8 cellular contexts compared by ENCODE assay signal in genomic region chr20:43942661-43943285, GRCh38. TPM values are rescaled to one million over a fixed set of nuclear protein-coding genes. Genes with fewer than 3 reads are reported as not detected.
A peak's percentile ranks its signal among the peaks of the same experiment; 100 is the strongest.
DNase-seq lines count a peak whose midpoint lies in the region; ATAC-seq and TF ChIP-seq lines count a peak whose summit lies in the region.

No MANE protein-coding gene starts in this region.

- H3K4me1 Mint-ChIP-seq in endothelial cell (ENCODE audit: unreplicated experiment): peaks cover 15% of the 10 kb centered on the region

- H3K9me3 Mint-ChIP-seq in endothelial cell (ENCODE audit: unreplicated experiment): no peaks in the 10 kb centered on the region

- no peak overlapping the region for H3K4me3 Mint-ChIP-seq in endothelial cell (ENCODE audit: unreplicated experiment)

- TF ChIP-seq CTCF in AG10803 (conservative IDR thresholded peaks at IDR 0.05; ENCODE audit: low read length) (no peak), fibroblast of mammary gland (conservative IDR thresholded peaks at IDR 0.05; ENCODE audit: control insufficient read depth, insufficient read depth, low read depth, low read length) (no peak), lower leg skin (IDR thresholded peaks at IDR 0.05) (no peak), endothelial cell (IDR thresholded peaks at IDR 0.05; ENCODE audit: unreplicated experiment) (no peak)

- no peaks in the 10 kb centered on the region for H3K27me3 ChIP-seq in H7 (ENCODE audit: control insufficient read depth, insufficient read depth, low read length)

- TF ChIP-seq POLR2A in lower leg skin (IDR thresholded peaks at IDR 0.05): no peak

- H3K36me3 ChIP-seq in H7 (replicated peaks; ENCODE audit: control insufficient read depth, insufficient read depth, low read length): no peaks in the 10 kb centered on the region

- WGBS in lower leg skin, 2 donors: 44 to 45% methylated on average over 9 of the region's 9 CpGs

- H3K27ac Mint-ChIP-seq in endothelial cell (ENCODE audit: unreplicated experiment): no peak overlapping the region

- DNase-seq in AG10803 (ENCODE audit: low read depth): peak; percentile 81
- peak; percentile 88 for DNase-seq in SKM-1 treated with dmso at 0.1 percent for 144 hours (lab: John Stamatoyannopoulos, UW; ENCODE audit: unreplicated experiment)
- peak; percentile 68 for DNase-seq in fibroblast of mammary gland (ENCODE audit: low read depth)
- no peak for DNase-seq in lower leg skin (ENCODE audit: low spot score in 2 of 2)
- DNase-seq in endothelial cell (ENCODE audit: low spot score): no peak
- DNase-seq in H7: no peak

- ATAC-seq in GM18498 (IDR thresholded peaks at IDR 0.05; ENCODE audit: unreplicated experiment): peak; percentile 56
- peak; percentile 56 for ATAC-seq in HG03442 (IDR thresholded peaks at IDR 0.05; ENCODE audit: unreplicated experiment)

- H3K27me3 Mint-ChIP-seq in endothelial cell (ENCODE audit: unreplicated experiment): peaks cover 2% of the 10 kb centered on the region

- H3K4me3 ChIP-seq in AG10803 (ENCODE audit: low read length) (no peak overlapping the region), fibroblast of mammary gland (ENCODE audit: control insufficient read depth, low read depth, low read length) (no peak overlapping the region), lower leg skin (ENCODE audit: low read depth, poor library complexity, severe bottlenecking) (no peak overlapping the region), H7 (ENCODE audit: insufficient read depth, low read depth, low read length) (no peak overlapping the region)

- intact Hi-C loops in lower leg skin (cut with DNase I; ENCODE audit: low total_unique reads): no loop called here

- H3K36me3 Mint-ChIP-seq in endothelial cell (ENCODE audit: low read depth, unreplicated experiment): no peaks in the 10 kb centered on the region

RNA-seq across cellular contexts. Expression of gene TOX2, which starts 28.1 kb away (rescaled TPM):
- total RNA-seq in lower leg skin (1 to 10 TPM; 1.8 to 5.2 (median 1.9) TPM), endothelial cell (ENCODE audit: unreplicated experiment) (5.0 TPM)
- 1.6 and 2.1 TPM in 2 replicates for total RNA-seq in H7 (2014; rRNA removed; shearing (Covaris generic))

Comparison
In these comparisons a context has a peak if more than half of its experiments do, and no peak if none do; other contexts are left out.
1. DNase-seq: peak in AG10803 (single experiment), SKM-1 treated with dmso at 0.1 percent for 144 hours (single experiment) and fibroblast of mammary gland (single experiment); none in lower leg skin (0 of 2), endothelial cell (single experiment) and H7 (single experiment).